8 cellular contexts compared by ENCODE assay signal in genomic region chr17:80219777-80220708, GRCh38. TPM values are rescaled to one million over a fixed set of nuclear protein-coding genes. Genes with fewer than 3 reads are reported as not detected.
DNase-seq lines count a peak whose midpoint lies in the region; ATAC-seq and TF ChIP-seq lines count a peak whose summit lies in the region.

SGSH (minus strand) TSS chr17:80220333; CDS start chr17:80220313, 20 bp downstream.
SLC26A11 (plus strand) TSS chr17:80220427; CDS start chr17:80221561, 1,134 bp downstream.

- intact Hi-C loops in adrenal gland (cut with DNase I): loop anchor here (5.0 kb wide), 2 partner anchors 68 to 73 kb away; partner anchors contain the start of gene EIF4A3 (in 1 of the 2)
- intact Hi-C loops in heart right ventricle (cut with DNase I): loop anchor here in 3 of 10 donors (2.0 to 10.0 kb wide), 5 partner anchors 42 to 73 kb away; partner anchors contain the start of genes EIF4A3 (in 2 of the 3) and RNF213 (in 2 of the 3)
- intact Hi-C loops in prostate gland (cut with DNase I): loop anchor here (10.0 kb wide), 1 partner anchor 215 kb away; no protein-coding TSS in a partner anchor

- peak within 1 kb of the TSS; percentile 71 to 92 (median 82) for H3K4me3 ChIP-seq in adrenal gland
- peak within 1 kb of the TSS; percentile 66 to 99 (median 92) for H3K4me3 ChIP-seq in heart right ventricle
- peak within 1 kb of the TSS; percentile 96 to 97 for H3K4me3 ChIP-seq in prostate gland
- peak within 1 kb of the TSS; percentile 95 for H3K4me3 ChIP-seq in urinary bladder (ENCODE audit: low read depth, low read length)

- H3K4me1 ChIP-seq in adrenal gland (replicated peaks in 1 of 2): peaks cover 15 to 27% of the 10 kb centered on the region in 2 donors
- H3K4me1 ChIP-seq in heart right ventricle: peaks cover 6 to 30% (median 19%) of the 10 kb centered on the region in 9 donors
- H3K4me1 ChIP-seq in prostate gland (replicated peaks): peaks cover 4% of the 10 kb centered on the region
- no peaks in the 10 kb centered on the region for H3K4me1 ChIP-seq in urinary bladder (ENCODE audit: insufficient read depth)

- no peaks in the 10 kb centered on the region for H3K9me3 ChIP-seq in adrenal gland (replicated peaks in 1 of 3)
- no peaks in the 10 kb centered on the region for H3K9me3 ChIP-seq in heart right ventricle
- H3K9me3 ChIP-seq in prostate gland: no peaks in the 10 kb centered on the region

- H3K27me3 ChIP-seq in adrenal gland: no peaks in the 10 kb centered on the region
- peaks cover 0 to 9% (median 0%) of the 10 kb centered on the region in 7 donors for H3K27me3 ChIP-seq in heart right ventricle
- no peaks in the 10 kb centered on the region for H3K27me3 ChIP-seq in prostate gland (replicated peaks; ENCODE audit: insufficient read depth)

- H3K27ac ChIP-seq in adrenal gland (peak within 1 kb of the TSS; percentile 32 to 95 (median 88)), heart right ventricle (peak within 1 kb of the TSS in 9 of 10 donors; percentile 72 to 91 (median 81)), prostate gland (peak within 1 kb of the TSS; percentile 82 to 91), urinary bladder (ENCODE audit: low read depth) (peak within 1 kb of the TSS; percentile 73)

- WGBS in adrenal gland, 4 donors: 0 to 1% (median 0%) methylated on average over 8 to 80 of the region's 80 CpGs
- 1% methylated on average over 72 to 80 of the region's 80 CpGs for WGBS in heart right ventricle, 2 donors
- WGBS in prostate gland: 1% methylated on average over 22 of the region's 80 CpGs
- WGBS in urinary bladder: under 1% methylated on average over 80 of the region's 80 CpGs

- H3K36me3 ChIP-seq in adrenal gland (replicated peaks in 1 of 2): peaks cover 0 to 26% of the 10 kb centered on the region in 2 donors
- peaks cover 0 to 43% (median 5%) of the 10 kb centered on the region in 9 donors for H3K36me3 ChIP-seq in heart right ventricle
- no peaks in the 10 kb centered on the region for H3K36me3 ChIP-seq in prostate gland
- H3K36me3 ChIP-seq in urinary bladder (ENCODE audit: insufficient read depth): peaks cover 3% of the 10 kb centered on the region

- DNase-seq in AG08396 (ENCODE audit: low spot score) (peak; percentile 98), HuH-7.5 (ENCODE audit: low spot score) (peak; percentile 98), SW480 (ENCODE audit: low spot score) (peak; percentile 39), adrenal gland (peak; percentile 82 to 92 (median 89)), heart right ventricle (peak; percentile 82 to 87), prostate gland (ENCODE audit: low spot score) (peak; percentile 79)

- TF ChIP-seq CTCF in adrenal gland (IDR thresholded peaks at IDR 0.05) (peak in 1 of 6 experiments; percentile 16), heart right ventricle (IDR thresholded peaks at IDR 0.05) (peak in 4 of 9 donors; percentile 7 to 37 (median 19)), prostate gland (IDR thresholded peaks at IDR 0.05) (peak in 1 of 4 experiments; percentile 19)

- TF ChIP-seq POLR2A in GM18951 (IDR thresholded peaks at IDR 0.05; ENCODE audit: extremely low read depth, insufficient read depth, insufficient read length) (peak; percentile 51), adrenal gland (IDR thresholded peaks at IDR 0.05) (peak in 1 of 2 donors; percentile 76), prostate gland (IDR thresholded peaks at IDR 0.05) (peak; percentile 68)

- in situ Hi-C loops in GM18951 (cut with MboI; ENCODE audit: low sequenced_read_pairs, unreplicated experiment): no loop called here

- peak; percentile 84 to 94 (median 92) for ATAC-seq in heart right ventricle

RNA-seq across cellular contexts. Expression of gene SGSH, which starts in this region (rescaled TPM):
- total RNA-seq in adrenal gland (100 to 1,000 TPM in 4 of 8 donors, 10 to 100 TPM in 4; 48.0 to 194 (median 89.3) TPM), heart right ventricle (10 to 100 TPM in 9 of 10 donors, 1 to 10 TPM in 1; 7.3 to 18.0 (median 14.0) TPM), prostate gland (10 to 100 TPM; 41.2 to 95.7 TPM), urinary bladder (8.4 TPM)
- polyA plus RNA-seq in adrenal gland (100 to 1,000 TPM in 2 of 3 donors, 10 to 100 TPM in 1; 33.3 to 167 (median 136) TPM), heart right ventricle (10 to 100 TPM in 1 of 2 donors, 1 to 10 TPM in 1; 10.0 to 21.7 TPM), urinary bladder (30.6 TPM)

RNA-seq across cellular contexts. Expression of gene SLC26A11, which starts in this region (rescaled TPM):
- total RNA-seq in adrenal gland (100 to 1,000 TPM in 1 of 8 donors, 10 to 100 TPM in 7; 27.0 to 101 (median 50.5) TPM), heart right ventricle (1 to 10 TPM; 3.9 to 8.6 (median 5.1) TPM), prostate gland (10 to 100 TPM; 16.9 to 32.4 TPM), urinary bladder (9.2 TPM)
- polyA plus RNA-seq in adrenal gland (10 to 100 TPM; 14.0 to 78.3 (median 58.2) TPM), heart right ventricle (1 to 10 TPM; 3.0 to 5.6 TPM), urinary bladder (14.2 TPM)

Comparison
In these comparisons a context has a peak if more than half of its experiments do, and no peak if none do; other contexts are left out.
1. Peak in every context shown above with its lines: DNase-seq, ATAC-seq, H3K4me3 ChIP-seq and H3K27ac ChIP-seq.
2. DNase-seq: peak in every context shown above with its lines; median percentile 98 in AG08396; 98 in HuH-7.5; 89 in adrenal gland; 84 in heart right ventricle; 79 in prostate gland; 39 in SW480.